Comparison of ENCODE assay signal across 8 cellular contexts in genomic region chr6:69867075-69867911, GRCh38. TPM values are rescaled to one million over a fixed set of nuclear protein-coding genes. Genes with fewer than 3 reads are reported as not detected.
DNase-seq lines count a peak whose midpoint lies in the region; ATAC-seq and TF ChIP-seq lines count a peak whose summit lies in the region.

No MANE protein-coding gene starts in this region.

- no peak overlapping the region; the same call in 1 of the 2 replicates for H3K9ac ChIP-seq in OCI-LY1 (ENCODE audit: low read length)

- H3K4me3 ChIP-seq in OCI-LY1 (ENCODE audit: low read depth, low read length, poor library complexity, severe bottlenecking): peak overlapping the region; percentile 56
- H3K4me3 ChIP-seq in tibial artery: peak overlapping the region; percentile 61 to 70

- no peaks in the 10 kb centered on the region for H3F3A ChIP-seq in OCI-LY1 (ENCODE audit: insufficient read depth, low read length)

- peak overlapping the region; percentile 71 for H3K4me2 ChIP-seq in OCI-LY1 (ENCODE audit: low read length)

- DNase-seq in AG20443 (ENCODE audit: low spot score): peak; percentile 65
- DNase-seq in activated T-helper 1 cell treated with anti-CD3 and anti-CD28 coated beads, Interleukin-12 subunit alpha, Interleukin-12 subunit beta, Interleukin-2, Interleukin-4 antibody, amounts not matched to agents 30 ng/mL and 10 ng/mL and 1 ng/mL, durations not matched to agents 14 hours and 24 hours and 36 hours (ENCODE audit: low spot score): peak; percentile 37
- DNase-seq in foreskin keratinocyte: no peak
- DNase-seq in omental fat pad (ENCODE audit: low spot score): peak; percentile 25
- peak; percentile 41 to 69 for DNase-seq in tibial artery

- no peaks in the 10 kb centered on the region for H3K9me2 ChIP-seq in OCI-LY1 (ENCODE audit: low read depth, low read length)

- H2AFZ ChIP-seq in OCI-LY1 (ENCODE audit: low read length): no peak overlapping the region

- H3K27ac Mint-ChIP-seq in activated T-helper 1 cell treated with anti-CD3 and anti-CD28 coated beads, Interleukin-12 subunit alpha, Interleukin-12 subunit beta, Interleukin-2, Interleukin-4 antibody, amounts not matched to agents 30 ng/mL and 10 ng/mL and 1 ng/mL, durations not matched to agents 14 hours and 24 hours and 36 hours: no peak overlapping the region

- H3K27ac ChIP-seq in OCI-LY1 (ENCODE audit: low read depth, low read length, poor library complexity, severe bottlenecking) (no peak overlapping the region), foreskin keratinocyte (no peak overlapping the region), tibial artery (peak overlapping the region; percentile 71 to 79)

- peaks cover 13% of the 10 kb centered on the region for H3K4me1 ChIP-seq in OCI-LY1 (ENCODE audit: insufficient read depth, low read length, severe bottlenecking)
- H3K4me1 ChIP-seq in foreskin keratinocyte: peaks cover 4% of the 10 kb centered on the region
- peaks cover 0 to 17% (median 7%) of the 10 kb centered on the region in 4 donors for H3K4me1 ChIP-seq in tibial artery

- H4K20me1 ChIP-seq in OCI-LY1 (ENCODE audit: insufficient read depth, low read length): no peaks in the 10 kb centered on the region

- H3K9me3 Mint-ChIP-seq in activated T-helper 1 cell treated with anti-CD3 and anti-CD28 coated beads, Interleukin-12 subunit alpha, Interleukin-12 subunit beta, Interleukin-2, Interleukin-4 antibody, amounts not matched to agents 30 ng/mL and 10 ng/mL and 1 ng/mL, durations not matched to agents 14 hours and 24 hours and 36 hours: no peaks in the 10 kb centered on the region

- ATAC-seq in GM18909 (IDR thresholded peaks at IDR 0.05; ENCODE audit: poor library complexity, unreplicated experiment) (peak; percentile 56), HG03159 (IDR thresholded peaks at IDR 0.05; ENCODE audit: unreplicated experiment) (peak; percentile 60), foreskin keratinocyte (peak; percentile 76), omental fat pad (ENCODE audit: low FRiP score) (peak; percentile 77)

- no peaks in the 10 kb centered on the region for H3K27me3 ChIP-seq in OCI-LY1 (ENCODE audit: insufficient read depth, low read length)
- H3K27me3 ChIP-seq in foreskin keratinocyte: peaks cover 59% of the 10 kb centered on the region
- H3K27me3 ChIP-seq in tibial artery: no peaks in the 10 kb centered on the region

- intact Hi-C loops in activated T-helper 1 cell treated with anti-CD3 and anti-CD28 coated beads, Interleukin-12 subunit alpha, Interleukin-12 subunit beta, Interleukin-2, Interleukin-4 antibody, amounts not matched to agents 30 ng/mL and 10 ng/mL and 1 ng/mL, durations not matched to agents 14 hours and 24 hours and 36 hours (cut with micrococcal nuclease): loop anchor here (1.0 to 2.0 kb wide), 2 partner anchors 32 to 71 kb away; no protein-coding TSS in a partner anchor
- intact Hi-C loops in tibial artery (cut with DNase I; ENCODE audit: low total_unique reads): no loop called here

- H3K79me2 ChIP-seq in OCI-LY1 (ENCODE audit: insufficient read depth, low read length): no peaks in the 10 kb centered on the region

- H3K9me3 ChIP-seq in OCI-LY1 (ENCODE audit: low read length) (no peaks in the 10 kb centered on the region), tibial artery (no peaks in the 10 kb centered on the region)

- no peaks in the 10 kb centered on the region for H3K36me3 ChIP-seq in OCI-LY1 (ENCODE audit: insufficient read depth, low read length)
- H3K36me3 ChIP-seq in tibial artery: no peaks in the 10 kb centered on the region

- peaks cover 23% of the 10 kb centered on the region for H3K4me1 Mint-ChIP-seq in activated T-helper 1 cell treated with anti-CD3 and anti-CD28 coated beads, Interleukin-12 subunit alpha, Interleukin-12 subunit beta, Interleukin-2, Interleukin-4 antibody, amounts not matched to agents 30 ng/mL and 10 ng/mL and 1 ng/mL, durations not matched to agents 14 hours and 24 hours and 36 hours (ENCODE audit: low read depth)

- H3K27me3 Mint-ChIP-seq in activated T-helper 1 cell treated with anti-CD3 and anti-CD28 coated beads, Interleukin-12 subunit alpha, Interleukin-12 subunit beta, Interleukin-2, Interleukin-4 antibody, amounts not matched to agents 30 ng/mL and 10 ng/mL and 1 ng/mL, durations not matched to agents 14 hours and 24 hours and 36 hours (ENCODE audit: insufficient read depth): peaks cover 60% of the 10 kb centered on the region

- TF ChIP-seq CTCF in OCI-LY1 (IDR thresholded peaks at IDR 0.05; ENCODE audit: low read length): peak; percentile 26; the same call in 1 of the 2 replicates
- TF ChIP-seq CTCF in foreskin keratinocyte (conservative IDR thresholded peaks at IDR 0.05): peak; percentile 34
- TF ChIP-seq CTCF in omental fat pad (IDR thresholded peaks at IDR 0.05): no peak
- TF ChIP-seq CTCF in tibial artery (IDR thresholded peaks at IDR 0.05): peak in 1 of 2 experiments; percentile 36

- peak overlapping the region; percentile 85 for H3K4me3 Mint-ChIP-seq in activated T-helper 1 cell treated with anti-CD3 and anti-CD28 coated beads, Interleukin-12 subunit alpha, Interleukin-12 subunit beta, Interleukin-2, Interleukin-4 antibody, amounts not matched to agents 30 ng/mL and 10 ng/mL and 1 ng/mL, durations not matched to agents 14 hours and 24 hours and 36 hours

- H3K36me3 Mint-ChIP-seq in activated T-helper 1 cell treated with anti-CD3 and anti-CD28 coated beads, Interleukin-12 subunit alpha, Interleukin-12 subunit beta, Interleukin-2, Interleukin-4 antibody, amounts not matched to agents 30 ng/mL and 10 ng/mL and 1 ng/mL, durations not matched to agents 14 hours and 24 hours and 36 hours (ENCODE audit: low read depth): no peaks in the 10 kb centered on the region

RNA-seq across cellular contexts. Expression of gene COL19A1, which starts 0.9 kb away (rescaled TPM):
- total RNA-seq in activated T-helper 1 cell treated with anti-CD3 and anti-CD28 coated beads, Interleukin-12 subunit alpha, Interleukin-12 subunit beta, Interleukin-2, Interleukin-4 antibody, amounts not matched to agents 30 ng/mL and 10 ng/mL and 1 ng/mL, durations not matched to agents 14 hours and 24 hours and 36 hours: not detected in 2 replicates
- not detected in 2 replicates for total RNA-seq in foreskin keratinocyte
- polyA plus RNA-seq in foreskin keratinocyte: not detected in 2 replicates
- under 1 TPM in 1 of 4 donors, not detected in 3; 0.09 TPM for total RNA-seq in omental fat pad

Comparison
In these comparisons a context has a peak if more than half of its experiments do, and no peak if none do; other contexts are left out.
1. DNase-seq: peak in AG20443 (single experiment), activated T-helper 1 cell treated with anti-CD3 and anti-CD28 coated beads, Interleukin-12 subunit alpha, Interleukin-12 subunit beta, Interleukin-2, Interleukin-4 antibody, amounts not matched to agents 30 ng/mL and 10 ng/mL and 1 ng/mL, durations not matched to agents 14 hours and 24 hours and 36 hours (single experiment), omental fat pad (single experiment) and tibial artery (2 of 2); none in foreskin keratinocyte (0 of 2).
2. H3K27ac ChIP-seq: peak in tibial artery (2 of 2); none in OCI-LY1 (single experiment) and foreskin keratinocyte (single experiment).
3. CTCF ChIP-seq: peak in OCI-LY1 (single experiment) and foreskin keratinocyte (single experiment); none in omental fat pad (0 of 3).
4. Peak in every context shown above with its lines, with median percentiles within 50 percentile points of each other: ATAC-seq.